ENCODE assay signal across 8 cellular contexts in the genomic region with DNA sequence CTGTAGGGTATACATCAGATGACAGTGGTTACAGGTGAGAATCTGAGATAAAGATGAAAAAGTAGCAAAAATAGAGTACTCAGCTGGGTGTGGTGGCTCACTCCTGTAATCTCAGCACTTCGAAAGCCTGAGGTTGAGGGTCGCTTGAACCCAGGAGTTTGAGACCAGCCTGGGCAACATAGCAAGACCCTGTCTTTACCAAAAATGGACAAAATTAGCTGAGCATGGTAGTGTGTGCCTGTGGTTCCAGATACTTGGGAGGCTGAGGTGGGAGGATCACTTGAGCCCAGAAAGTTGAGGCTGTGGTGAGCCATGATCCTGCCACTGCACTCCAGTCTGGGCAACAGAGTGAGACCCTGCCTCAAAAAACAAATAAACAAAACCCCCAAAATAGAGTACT. TPM values are rescaled to one million over a fixed set of nuclear protein-coding genes. Genes with fewer than 3 reads are reported as not detected.
"Had no signal": no experiment of that assay in that cellular context is flagged by ENCODE, and none has a peak within 500 bp of the region (broad histone marks: within the 10 kb centered on the region; RNA-seq: fewer than 3 reads in every experiment).

No MANE protein-coding gene starts in this region.

RNA-seq across cellular contexts. Expression of a gene that starts 8.5 kb away (rescaled TPM):
- total RNA-seq: activated B cell treated with CpG ODN at 0.5 μM for 24 hours; activated naive CD4-positive, alpha-beta T cell treated with anti-CD3 and anti-CD28 coated beads for 36 hours; activated naive CD4-positive, alpha-beta T cell treated with anti-CD3 and anti-CD28 coated beads, Interleukin-2, amount 50 U/mL, for 72 hours; activated T-cell treated with anti-CD3 and anti-CD28 coated beads, Interleukin-2, amount 50 U/mL, for 4 hours; activated T-helper 1 cell treated with anti-CD3 and anti-CD28 coated beads, Interleukin-12 subunit alpha, Interleukin-12 subunit beta, Interleukin-2, Interleukin-4 antibody, amounts not matched to agents 30 ng/mL and 10 ng/mL and 1 ng/mL, durations not matched to agents 14 hours and 24 hours and 36 hours; activated T-helper 17 cell treated with anti-CD3 and anti-CD28 coated beads, Interleukin-2, amount 50 U/mL, for 72 hours; T-helper 1 cell treated with Interleukin-12 subunit alpha and Interleukin-12 subunit beta and Interleukin-4 antibody, amounts not matched to agents 30 ng/mL and 1 ng/mL, for 36 hours; T-helper 17 cell had no signal
